1 cellular context compared by ENCODE assay signal in genomic region chr20:50450961-50451752, GRCh38.
A peak's percentile ranks its signal among the peaks of the same experiment; 100 is the strongest.
TF ChIP-seq lines count a peak whose summit lies in the region.

No MANE protein-coding gene starts in this region.

TF ChIP-seq in HepG2, 621 proteins besides CTCF, POLR2A, EP300 and RAD21 (continued from another document and continues in another):
- TF ChIP-seq, protein P1, sequence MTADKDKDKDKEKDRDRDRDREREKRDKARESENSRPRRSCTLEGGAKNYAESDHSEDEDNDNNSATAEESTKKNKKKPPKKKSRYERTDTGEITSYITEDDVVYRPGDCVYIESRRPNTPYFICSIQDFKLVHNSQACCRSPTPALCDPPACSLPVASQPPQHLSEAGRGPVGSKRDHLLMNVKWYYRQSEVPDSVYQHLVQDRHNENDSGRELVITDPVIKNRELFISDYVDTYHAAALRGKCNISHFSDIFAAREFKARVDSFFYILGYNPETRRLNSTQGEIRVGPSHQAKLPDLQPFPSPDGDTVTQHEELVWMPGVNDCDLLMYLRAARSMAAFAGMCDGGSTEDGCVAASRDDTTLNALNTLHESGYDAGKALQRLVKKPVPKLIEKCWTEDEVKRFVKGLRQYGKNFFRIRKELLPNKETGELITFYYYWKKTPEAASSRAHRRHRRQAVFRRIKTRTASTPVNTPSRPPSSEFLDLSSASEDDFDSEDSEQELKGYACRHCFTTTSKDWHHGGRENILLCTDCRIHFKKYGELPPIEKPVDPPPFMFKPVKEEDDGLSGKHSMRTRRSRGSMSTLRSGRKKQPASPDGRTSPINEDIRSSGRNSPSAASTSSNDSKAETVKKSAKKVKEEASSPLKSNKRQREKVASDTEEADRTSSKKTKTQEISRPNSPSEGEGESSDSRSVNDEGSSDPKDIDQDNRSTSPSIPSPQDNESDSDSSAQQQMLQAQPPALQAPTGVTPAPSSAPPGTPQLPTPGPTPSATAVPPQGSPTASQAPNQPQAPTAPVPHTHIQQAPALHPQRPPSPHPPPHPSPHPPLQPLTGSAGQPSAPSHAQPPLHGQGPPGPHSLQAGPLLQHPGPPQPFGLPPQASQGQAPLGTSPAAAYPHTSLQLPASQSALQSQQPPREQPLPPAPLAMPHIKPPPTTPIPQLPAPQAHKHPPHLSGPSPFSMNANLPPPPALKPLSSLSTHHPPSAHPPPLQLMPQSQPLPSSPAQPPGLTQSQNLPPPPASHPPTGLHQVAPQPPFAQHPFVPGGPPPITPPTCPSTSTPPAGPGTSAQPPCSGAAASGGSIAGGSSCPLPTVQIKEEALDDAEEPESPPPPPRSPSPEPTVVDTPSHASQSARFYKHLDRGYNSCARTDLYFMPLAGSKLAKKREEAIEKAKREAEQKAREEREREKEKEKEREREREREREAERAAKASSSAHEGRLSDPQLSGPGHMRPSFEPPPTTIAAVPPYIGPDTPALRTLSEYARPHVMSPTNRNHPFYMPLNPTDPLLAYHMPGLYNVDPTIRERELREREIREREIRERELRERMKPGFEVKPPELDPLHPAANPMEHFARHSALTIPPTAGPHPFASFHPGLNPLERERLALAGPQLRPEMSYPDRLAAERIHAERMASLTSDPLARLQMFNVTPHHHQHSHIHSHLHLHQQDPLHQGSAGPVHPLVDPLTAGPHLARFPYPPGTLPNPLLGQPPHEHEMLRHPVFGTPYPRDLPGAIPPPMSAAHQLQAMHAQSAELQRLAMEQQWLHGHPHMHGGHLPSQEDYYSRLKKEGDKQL (CRISPR knock-in tag; IDR thresholded peaks at IDR 0.05; ENCODE audit: low read depth), result no peak
- TF ChIP-seq GATA4 (IDR thresholded peaks at IDR 0.05; ENCODE audit: borderline replicate concordance, low read depth), result no peak
- TF ChIP-seq MXI1 (IDR thresholded peaks at IDR 0.05; ENCODE audit: borderline replicate concordance, low read depth, low read length), result no peak
- no peak for TF ChIP-seq TEF (CRISPR knock-in tag; IDR thresholded peaks at IDR 0.05)
- TF ChIP-seq CEBPG (CRISPR knock-in tag; IDR thresholded peaks at IDR 0.05), result peak; percentile 92
- no peak for TF ChIP-seq DMTF1 (CRISPR knock-in tag; IDR thresholded peaks at IDR 0.05)
- peak; percentile 48; the same call in 1 of the 2 replicates for TF ChIP-seq POLR2AphosphoS5 (IDR thresholded peaks at IDR 0.05; ENCODE audit: low read depth, low read length)
- TF ChIP-seq ZNF234 (CRISPR knock-in tag; conservative IDR thresholded peaks at IDR 0.05), result no peak
- TF ChIP-seq ZNF276 (CRISPR knock-in tag; IDR thresholded peaks at IDR 0.05; ENCODE audit: low read depth), result 0 out of 2 replicates have a peak, but pooled peaks have one; percentile 62
- no peak for TF ChIP-seq YY1 (IDR thresholded peaks at IDR 0.05; ENCODE audit: insufficient read depth, insufficient replicate concordance, low read depth, low read length)
- TF ChIP-seq ZNF761 (CRISPR knock-in tag; conservative IDR thresholded peaks at IDR 0.05), result peak; percentile 71; the same call in 1 of the 2 replicates
- no peak for TF ChIP-seq ZNF850 (CRISPR knock-in tag; conservative IDR thresholded peaks at IDR 0.05)
- 0 out of 2 replicates have a peak, but pooled peaks have one; percentile 13 for TF ChIP-seq KAT8 (CRISPR knock-in tag; IDR thresholded peaks at IDR 0.05)
- TF ChIP-seq ARNT2 (CRISPR knock-in tag; IDR thresholded peaks at IDR 0.05; ENCODE audit: low read depth), result no peak
- peak; percentile 84; the same call in 1 of the 2 replicates for TF ChIP-seq ZZZ3 (CRISPR knock-in tag; IDR thresholded peaks at IDR 0.05; ENCODE audit: borderline replicate concordance)
- no peak for TF ChIP-seq ELF4 (CRISPR knock-in tag; IDR thresholded peaks at IDR 0.05; ENCODE audit: borderline replicate concordance)
- no peak; the same call in 1 of the 2 replicates for TF ChIP-seq POLR2G (IDR thresholded peaks at IDR 0.05; ENCODE audit: low read depth, low read length)
- peak; percentile 55; the same call in 1 of the 2 replicates for TF ChIP-seq IKZF5 (CRISPR knock-in tag; IDR thresholded peaks at IDR 0.05)
- 0 out of 2 replicates have a peak, but pooled peaks have one; percentile 42 for TF ChIP-seq NR2C2 (CRISPR knock-in tag; IDR thresholded peaks at IDR 0.05; ENCODE audit: borderline replicate concordance)
- no peak for TF ChIP-seq ZNF18 (CRISPR knock-in tag; IDR thresholded peaks at IDR 0.05; ENCODE audit: insufficient replicate concordance)
- TF ChIP-seq, protein P2, sequence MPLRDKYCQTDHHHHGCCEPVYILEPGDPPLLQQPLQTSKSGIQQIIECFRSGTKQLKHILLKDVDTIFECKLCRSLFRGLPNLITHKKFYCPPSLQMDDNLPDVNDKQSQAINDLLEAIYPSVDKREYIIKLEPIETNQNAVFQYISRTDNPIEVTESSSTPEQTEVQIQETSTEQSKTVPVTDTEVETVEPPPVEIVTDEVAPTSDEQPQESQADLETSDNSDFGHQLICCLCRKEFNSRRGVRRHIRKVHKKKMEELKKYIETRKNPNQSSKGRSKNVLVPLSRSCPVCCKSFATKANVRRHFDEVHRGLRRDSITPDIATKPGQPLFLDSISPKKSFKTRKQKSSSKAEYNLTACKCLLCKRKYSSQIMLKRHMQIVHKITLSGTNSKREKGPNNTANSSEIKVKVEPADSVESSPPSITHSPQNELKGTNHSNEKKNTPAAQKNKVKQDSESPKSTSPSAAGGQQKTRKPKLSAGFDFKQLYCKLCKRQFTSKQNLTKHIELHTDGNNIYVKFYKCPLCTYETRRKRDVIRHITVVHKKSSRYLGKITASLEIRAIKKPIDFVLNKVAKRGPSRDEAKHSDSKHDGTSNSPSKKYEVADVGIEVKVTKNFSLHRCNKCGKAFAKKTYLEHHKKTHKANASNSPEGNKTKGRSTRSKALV (CRISPR knock-in tag; IDR thresholded peaks at IDR 0.05), result peak; percentile 63; the same call in 1 of the 2 replicates
- peak; percentile 17; the same call in 1 of the 2 replicates for TF ChIP-seq JUND (CRISPR knock-in tag; IDR thresholded peaks at IDR 0.05)
- peak; percentile 2; the same call in 1 of the 2 replicates for TF ChIP-seq ZNF441 (CRISPR knock-in tag; IDR thresholded peaks at IDR 0.05; ENCODE audit: borderline replicate concordance)
- TF ChIP-seq ZSCAN31 (CRISPR knock-in tag; IDR thresholded peaks at IDR 0.05; ENCODE audit: low read depth), result peak; percentile 95
- TF ChIP-seq ZNF12 (CRISPR knock-in tag; IDR thresholded peaks at IDR 0.05), result peak; percentile 50; the same call in 1 of the 2 replicates
- peak; percentile 60; the same call in 1 of the 2 replicates for TF ChIP-seq ZNF337 (CRISPR knock-in tag; IDR thresholded peaks at IDR 0.05; ENCODE audit: borderline replicate concordance, low read depth)
- TF ChIP-seq RAD51 (IDR thresholded peaks at IDR 0.05; ENCODE audit: borderline replicate concordance), result no peak
- no peak for TF ChIP-seq PHF5A (CRISPR knock-in tag; IDR thresholded peaks at IDR 0.05; ENCODE audit: low read depth, unreplicated experiment)
- TF ChIP-seq FOXC1 (CRISPR knock-in tag; IDR thresholded peaks at IDR 0.05; ENCODE audit: borderline replicate concordance), result peak; percentile 32; the same call in 1 of the 2 replicates
- peak; percentile 88; the same call in 1 of the 2 replicates for TF ChIP-seq ZNF788 (CRISPR knock-in tag; IDR thresholded peaks at IDR 0.05; ENCODE audit: borderline replicate concordance)
- TF ChIP-seq NR3C1 (CRISPR knock-in tag; IDR thresholded peaks at IDR 0.05), result no peak
- no peak for TF ChIP-seq ZNF484 (CRISPR knock-in tag; IDR thresholded peaks at IDR 0.05; ENCODE audit: borderline replicate concordance, low read depth)
- TF ChIP-seq, protein P3, sequence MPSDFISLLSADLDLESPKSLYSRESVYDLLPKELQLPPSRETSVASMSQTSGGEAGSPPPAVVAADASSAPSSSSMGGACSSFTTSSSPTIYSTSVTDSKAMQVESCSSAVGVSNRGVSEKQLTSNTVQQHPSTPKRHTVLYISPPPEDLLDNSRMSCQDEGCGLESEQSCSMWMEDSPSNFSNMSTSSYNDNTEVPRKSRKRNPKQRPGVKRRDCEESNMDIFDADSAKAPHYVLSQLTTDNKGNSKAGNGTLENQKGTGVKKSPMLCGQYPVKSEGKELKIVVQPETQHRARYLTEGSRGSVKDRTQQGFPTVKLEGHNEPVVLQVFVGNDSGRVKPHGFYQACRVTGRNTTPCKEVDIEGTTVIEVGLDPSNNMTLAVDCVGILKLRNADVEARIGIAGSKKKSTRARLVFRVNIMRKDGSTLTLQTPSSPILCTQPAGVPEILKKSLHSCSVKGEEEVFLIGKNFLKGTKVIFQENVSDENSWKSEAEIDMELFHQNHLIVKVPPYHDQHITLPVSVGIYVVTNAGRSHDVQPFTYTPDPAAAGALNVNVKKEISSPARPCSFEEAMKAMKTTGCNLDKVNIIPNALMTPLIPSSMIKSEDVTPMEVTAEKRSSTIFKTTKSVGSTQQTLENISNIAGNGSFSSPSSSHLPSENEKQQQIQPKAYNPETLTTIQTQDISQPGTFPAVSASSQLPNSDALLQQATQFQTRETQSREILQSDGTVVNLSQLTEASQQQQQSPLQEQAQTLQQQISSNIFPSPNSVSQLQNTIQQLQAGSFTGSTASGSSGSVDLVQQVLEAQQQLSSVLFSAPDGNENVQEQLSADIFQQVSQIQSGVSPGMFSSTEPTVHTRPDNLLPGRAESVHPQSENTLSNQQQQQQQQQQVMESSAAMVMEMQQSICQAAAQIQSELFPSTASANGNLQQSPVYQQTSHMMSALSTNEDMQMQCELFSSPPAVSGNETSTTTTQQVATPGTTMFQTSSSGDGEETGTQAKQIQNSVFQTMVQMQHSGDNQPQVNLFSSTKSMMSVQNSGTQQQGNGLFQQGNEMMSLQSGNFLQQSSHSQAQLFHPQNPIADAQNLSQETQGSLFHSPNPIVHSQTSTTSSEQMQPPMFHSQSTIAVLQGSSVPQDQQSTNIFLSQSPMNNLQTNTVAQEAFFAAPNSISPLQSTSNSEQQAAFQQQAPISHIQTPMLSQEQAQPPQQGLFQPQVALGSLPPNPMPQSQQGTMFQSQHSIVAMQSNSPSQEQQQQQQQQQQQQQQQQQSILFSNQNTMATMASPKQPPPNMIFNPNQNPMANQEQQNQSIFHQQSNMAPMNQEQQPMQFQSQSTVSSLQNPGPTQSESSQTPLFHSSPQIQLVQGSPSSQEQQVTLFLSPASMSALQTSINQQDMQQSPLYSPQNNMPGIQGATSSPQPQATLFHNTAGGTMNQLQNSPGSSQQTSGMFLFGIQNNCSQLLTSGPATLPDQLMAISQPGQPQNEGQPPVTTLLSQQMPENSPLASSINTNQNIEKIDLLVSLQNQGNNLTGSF (CRISPR knock-in tag; IDR thresholded peaks at IDR 0.05), result peak; percentile 50; the same call in 1 of the 2 replicates
- TF ChIP-seq HOXA7 (CRISPR knock-in tag; IDR thresholded peaks at IDR 0.05), result no peak
- TF ChIP-seq POGZ (CRISPR knock-in tag; IDR thresholded peaks at IDR 0.05), result no peak
- TF ChIP-seq FOXO1 (CRISPR knock-in tag; IDR thresholded peaks at IDR 0.05), result no peak; the same call in 1 of the 2 replicates
- 0 out of 2 replicates have a peak, but pooled peaks have one; percentile 58 for TF ChIP-seq ZNF343 (CRISPR knock-in tag; IDR thresholded peaks at IDR 0.05)
- TF ChIP-seq, protein P4, sequence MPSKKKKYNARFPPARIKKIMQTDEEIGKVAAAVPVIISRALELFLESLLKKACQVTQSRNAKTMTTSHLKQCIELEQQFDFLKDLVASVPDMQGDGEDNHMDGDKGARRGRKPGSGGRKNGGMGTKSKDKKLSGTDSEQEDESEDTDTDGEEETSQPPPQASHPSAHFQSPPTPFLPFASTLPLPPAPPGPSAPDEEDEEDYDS (CRISPR knock-in tag; IDR thresholded peaks at IDR 0.05), result peak; percentile 62
